In the genomic region with DNA sequence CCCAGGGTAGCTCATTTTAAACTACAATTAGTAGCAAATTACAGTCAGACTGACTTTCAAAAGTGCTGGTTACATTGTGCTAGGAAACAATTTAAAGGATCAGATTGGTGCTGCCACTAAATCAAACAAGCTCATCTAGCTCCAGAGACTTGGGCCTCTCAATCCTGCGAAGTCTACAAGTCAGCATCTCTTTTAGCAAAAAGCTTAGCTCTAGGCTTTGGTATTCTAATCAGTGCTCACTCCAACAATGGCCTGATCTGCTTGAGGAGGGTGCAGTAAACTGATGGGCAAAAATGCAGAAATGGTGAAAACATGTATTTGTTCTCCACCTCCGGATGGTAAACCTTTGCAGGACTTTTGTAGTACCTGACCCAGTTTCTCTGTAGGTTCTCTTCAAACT, we compare ENCODE assay signal across 1 cellular context.
TF ChIP-seq lines count a peak whose summit lies in the region.

No MANE protein-coding gene starts in this region.

TF ChIP-seq in GM23338, 12 proteins besides CTCF, POLR2A, EP300 and RAD21 (continued from another document):
- TF ChIP-seq, protein P1, sequence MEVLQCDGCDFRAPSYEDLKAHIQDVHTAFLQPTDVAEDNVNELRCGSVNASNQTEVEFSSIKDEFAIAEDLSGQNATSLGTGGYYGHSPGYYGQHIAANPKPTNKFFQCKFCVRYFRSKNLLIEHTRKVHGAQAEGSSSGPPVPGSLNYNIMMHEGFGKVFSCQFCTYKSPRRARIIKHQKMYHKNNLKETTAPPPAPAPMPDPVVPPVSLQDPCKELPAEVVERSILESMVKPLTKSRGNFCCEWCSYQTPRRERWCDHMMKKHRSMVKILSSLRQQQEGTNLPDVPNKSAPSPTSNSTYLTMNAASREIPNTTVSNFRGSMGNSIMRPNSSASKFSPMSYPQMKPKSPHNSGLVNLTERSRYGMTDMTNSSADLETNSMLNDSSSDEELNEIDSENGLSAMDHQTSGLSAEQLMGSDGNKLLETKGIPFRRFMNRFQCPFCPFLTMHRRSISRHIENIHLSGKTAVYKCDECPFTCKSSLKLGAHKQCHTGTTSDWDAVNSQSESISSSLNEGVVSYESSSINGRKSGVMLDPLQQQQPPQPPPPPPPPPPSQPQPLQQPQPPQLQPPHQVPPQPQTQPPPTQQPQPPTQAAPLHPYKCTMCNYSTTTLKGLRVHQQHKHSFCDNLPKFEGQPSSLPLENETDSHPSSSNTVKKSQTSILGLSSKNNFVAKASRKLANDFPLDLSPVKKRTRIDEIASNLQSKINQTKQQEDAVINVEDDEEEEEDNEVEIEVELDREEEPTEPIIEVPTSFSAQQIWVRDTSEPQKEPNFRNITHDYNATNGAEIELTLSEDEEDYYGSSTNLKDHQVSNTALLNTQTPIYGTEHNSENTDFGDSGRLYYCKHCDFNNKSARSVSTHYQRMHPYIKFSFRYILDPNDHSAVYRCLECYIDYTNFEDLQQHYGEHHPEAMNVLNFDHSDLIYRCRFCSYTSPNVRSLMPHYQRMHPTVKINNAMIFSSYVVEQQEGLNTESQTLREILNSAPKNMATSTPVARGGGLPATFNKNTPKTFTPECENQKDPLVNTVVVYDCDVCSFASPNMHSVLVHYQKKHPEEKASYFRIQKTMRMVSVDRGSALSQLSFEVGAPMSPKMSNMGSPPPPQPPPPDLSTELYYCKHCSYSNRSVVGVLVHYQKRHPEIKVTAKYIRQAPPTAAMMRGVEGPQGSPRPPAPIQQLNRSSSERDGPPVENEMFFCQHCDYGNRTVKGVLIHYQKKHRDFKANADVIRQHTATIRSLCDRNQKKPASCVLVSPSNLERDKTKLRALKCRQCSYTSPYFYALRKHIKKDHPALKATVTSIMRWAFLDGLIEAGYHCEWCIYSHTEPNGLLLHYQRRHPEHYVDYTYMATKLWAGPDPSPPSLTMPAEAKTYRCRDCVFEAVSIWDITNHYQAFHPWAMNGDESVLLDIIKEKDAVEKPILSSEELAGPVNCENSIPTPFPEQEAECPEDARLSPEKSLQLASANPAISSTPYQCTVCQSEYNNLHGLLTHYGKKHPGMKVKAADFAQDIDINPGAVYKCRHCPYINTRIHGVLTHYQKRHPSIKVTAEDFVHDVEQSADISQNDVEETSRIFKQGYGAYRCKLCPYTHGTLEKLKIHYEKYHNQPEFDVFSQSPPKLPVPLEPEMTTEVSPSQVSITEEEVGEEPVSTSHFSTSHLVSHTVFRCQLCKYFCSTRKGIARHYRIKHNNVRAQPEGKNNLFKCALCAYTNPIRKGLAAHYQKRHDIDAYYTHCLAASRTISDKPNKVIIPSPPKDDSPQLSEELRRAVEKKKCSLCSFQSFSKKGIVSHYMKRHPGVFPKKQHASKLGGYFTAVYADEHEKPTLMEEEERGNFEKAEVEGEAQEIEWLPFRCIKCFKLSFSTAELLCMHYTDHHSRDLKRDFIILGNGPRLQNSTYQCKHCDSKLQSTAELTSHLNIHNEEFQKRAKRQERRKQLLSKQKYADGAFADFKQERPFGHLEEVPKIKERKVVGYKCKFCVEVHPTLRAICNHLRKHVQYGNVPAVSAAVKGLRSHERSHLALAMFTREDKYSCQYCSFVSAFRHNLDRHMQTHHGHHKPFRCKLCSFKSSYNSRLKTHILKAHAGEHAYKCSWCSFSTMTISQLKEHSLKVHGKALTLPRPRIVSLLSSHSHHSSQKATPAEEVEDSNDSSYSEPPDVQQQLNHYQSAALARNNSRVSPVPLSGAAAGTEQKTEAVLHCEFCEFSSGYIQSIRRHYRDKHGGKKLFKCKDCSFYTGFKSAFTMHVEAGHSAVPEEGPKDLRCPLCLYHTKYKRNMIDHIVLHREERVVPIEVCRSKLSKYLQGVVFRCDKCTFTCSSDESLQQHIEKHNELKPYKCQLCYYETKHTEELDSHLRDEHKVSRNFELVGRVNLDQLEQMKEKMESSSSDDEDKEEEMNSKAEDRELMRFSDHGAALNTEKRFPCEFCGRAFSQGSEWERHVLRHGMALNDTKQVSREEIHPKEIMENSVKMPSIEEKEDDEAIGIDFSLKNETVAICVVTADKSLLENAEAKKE (CRISPR knock-in tag; IDR thresholded peaks at IDR 0.05): no peak
- TF ChIP-seq POLR2AphosphoS5 (IDR thresholded peaks at IDR 0.05; ENCODE audit: low read depth) (no peak), JUNB (IDR thresholded peaks at IDR 0.05; ENCODE audit: unreplicated experiment) (no peak), ETS1 (IDR thresholded peaks at IDR 0.05) (no peak), EZH2 (IDR thresholded peaks at IDR 0.05; ENCODE audit: low read depth, unreplicated experiment) (no peak), STAT1 (IDR thresholded peaks at IDR 0.05; ENCODE audit: unreplicated experiment) (no peak), NANOG (IDR thresholded peaks at IDR 0.05; ENCODE audit: borderline replicate concordance) (no peak), ZNF331 (CRISPR knock-in tag; IDR thresholded peaks at IDR 0.05; ENCODE audit: low read depth) (no peak)
